Comparison of ENCODE assay signal across 22 cellular contexts in the genomic region with DNA sequence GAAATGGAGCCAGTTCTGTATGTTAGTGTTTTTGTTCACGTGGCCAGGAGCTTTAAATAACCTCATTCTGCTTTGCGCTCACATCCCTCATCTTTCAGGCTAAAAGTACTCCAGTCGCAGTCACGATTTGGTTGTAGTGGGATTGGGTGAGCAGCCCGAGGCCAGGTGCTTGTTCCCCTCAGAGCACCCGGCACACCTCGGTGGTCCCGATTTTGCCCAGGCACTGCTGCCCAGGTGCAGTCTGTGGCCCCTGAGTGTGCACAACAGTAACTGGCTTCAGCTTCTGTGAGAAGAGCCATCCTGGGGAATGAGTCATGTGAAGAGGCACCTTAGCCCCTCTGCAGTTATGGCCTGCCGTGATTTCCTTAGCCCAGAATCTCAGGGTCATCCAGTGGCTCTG. TPM values are rescaled to one million over a fixed set of nuclear protein-coding genes. Genes with fewer than 3 reads are reported as not detected.
DNase-seq lines count a peak whose midpoint lies in the region; ATAC-seq, FAIRE-seq and TF ChIP-seq lines count a peak whose summit lies in the region.
"Had no signal": no experiment of that assay in that cellular context is flagged by ENCODE, and none has a peak within 500 bp of the region (broad histone marks: within the 10 kb centered on the region; RNA-seq: fewer than 3 reads in every experiment).

No MANE protein-coding gene starts in this region.

- TF ChIP-seq CTCF in bronchial epithelial cell (IDR thresholded peaks at IDR 0.05; ENCODE audit: insufficient read depth, low read length, severe bottlenecking) (no peak), lower lobe of right lung (IDR thresholded peaks at IDR 0.05) (no peak)

- no peak for ATAC-seq in lower lobe of right lung
- ATAC-seq in HG02884 (IDR thresholded peaks at IDR 0.05; ENCODE audit: unreplicated experiment): no peak
- no peak for ATAC-seq in HG02798 (IDR thresholded peaks at IDR 0.05; ENCODE audit: poor library complexity, unreplicated experiment)
- ATAC-seq: stimulated activated naive CD8-positive, alpha-beta T cell treated with anti-CD3 and anti-CD28 coated beads, Interleukin-15, amount 100 ng/mL, for 72 hours had no signal

- H3K9me3 ChIP-seq in lower lobe of right lung: no peaks in the 10 kb centered on the region
- H3K9me3 ChIP-seq: BLaER1 treated with 17β-estradiol and CSF1 and Interleukin-3, amounts not matched to agents 10 nM and 100 nM had no signal

- H3K27me3 ChIP-seq in bronchial epithelial cell (ENCODE audit: control insufficient read depth, insufficient read depth, low read length): no peaks in the 10 kb centered on the region
- H3K27me3 ChIP-seq in lower lobe of right lung (ENCODE audit: low read depth): no peaks in the 10 kb centered on the region
- no peaks in the 10 kb centered on the region for H3K27me3 ChIP-seq in rectal smooth muscle tissue (ENCODE audit: control insufficient read depth, insufficient read depth, low read length)
- H3K27me3 ChIP-seq: BLaER1 treated with 17β-estradiol and CSF1 and Interleukin-3, amounts not matched to agents 10 nM and 100 nM had no signal

- H3K4me3 Mint-ChIP-seq in activated naive CD4-positive, alpha-beta T cell treated with anti-CD3 and anti-CD28 coated beads for 36 hours: no peak overlapping the region
- H3K4me3 Mint-ChIP-seq: activated B cell treated with CpG ODN at 0.5 μM for 24 hours; activated CD4-positive, alpha-beta memory T cell treated with anti-CD3 and anti-CD28 coated beads, Interleukin-2, amount 10 ng/mL, durations not matched to agents 7 days and 5 days; stimulated activated naive CD8-positive, alpha-beta T cell treated with anti-CD3 and anti-CD28 coated beads, Interleukin-15, amount 100 ng/mL, for 72 hours; T-helper 2 cell treated with Interferon-gamma antibody and Interleukin-4, amounts not matched to agents 5 μg/mL and 100 μg/mL, for 36 hours had no signal

- H3K27ac ChIP-seq in lower lobe of right lung (peak overlapping the region; percentile 72), rectal smooth muscle tissue (ENCODE audit: low read depth, low read length) (peak overlapping the region; percentile 1)
- H3K27ac ChIP-seq: BLaER1 treated with 17β-estradiol and CSF1 and Interleukin-3, amounts not matched to agents 10 nM and 100 nM; SK-N-MC had no signal

- CTCF ChIA-PET in activated naive CD4-positive, alpha-beta T cell treated with anti-CD3 and anti-CD28 coated beads for 36 hours (lab: Charles Lee): no interaction called here

- FAIRE-seq in bronchial epithelial cell (lab: Jason Lieb, UNC): peak; percentile 93
- FAIRE-seq: GM19239, H54 had no signal

- H3K4me1 ChIP-seq in lower lobe of right lung (peaks cover 63% of the 10 kb centered on the region), rectal smooth muscle tissue (ENCODE audit: control insufficient read depth, insufficient read depth, low read length) (peaks cover 9% of the 10 kb centered on the region)

- intact Hi-C loops in lower lobe of right lung (cut with DNase I): no loop called here
- intact Hi-C loops in activated naive CD4-positive, alpha-beta T cell treated with anti-CD3 and anti-CD28 coated beads for 36 hours (cut with micrococcal nuclease): no loop called here

- no peak overlapping the region for H3K9ac ChIP-seq in rectal smooth muscle tissue (ENCODE audit: low read length)
- H3K9ac ChIP-seq: BLaER1 treated with 17β-estradiol and CSF1 and Interleukin-3, amounts not matched to agents 10 nM and 100 nM had no signal

- DNase-seq in Daoy (ENCODE audit: low read depth): peak; percentile 45
- peak; percentile 30 for DNase-seq in bronchial epithelial cell (ENCODE audit: low read depth)
- DNase-seq in lower lobe of right lung: peak; percentile 24
- no peak for DNase-seq in activated naive CD4-positive, alpha-beta T cell treated with anti-CD3 and anti-CD28 coated beads for 36 hours
- no peak for DNase-seq in NCI-H526 (lab: John Stamatoyannopoulos, UW)
- DNase-seq: activated B cell treated with CpG ODN at 0.5 μM for 24 hours; activated CD4-positive, alpha-beta memory T cell treated with anti-CD3 and anti-CD28 coated beads, Interleukin-2, amount 10 ng/mL, durations not matched to agents 7 days and 5 days; activated naive CD4-positive, alpha-beta T cell treated with Interleukin-2 at 50 U/mL for 16 hours; left cardiac atrium; MM.1S; NCI-H226; PC-9; stimulated activated CD4-positive, alpha-beta T cell treated with anti-CD3 and anti-CD28 coated beads, Interleukin-4, amount 100 ng/mL, for 1 hour; stimulated activated naive CD8-positive, alpha-beta T cell treated with anti-CD3 and anti-CD28 coated beads, Interleukin-15, amount 100 ng/mL, for 72 hours had no signal

- no peaks in the 10 kb centered on the region for H3K4me1 Mint-ChIP-seq in activated naive CD4-positive, alpha-beta T cell treated with anti-CD3 and anti-CD28 coated beads for 36 hours (ENCODE audit: low read depth)
- H3K4me1 Mint-ChIP-seq: activated B cell treated with CpG ODN at 0.5 μM for 24 hours; activated CD4-positive, alpha-beta memory T cell treated with anti-CD3 and anti-CD28 coated beads, Interleukin-2, amount 10 ng/mL, durations not matched to agents 7 days and 5 days; stimulated activated naive CD8-positive, alpha-beta T cell treated with anti-CD3 and anti-CD28 coated beads, Interleukin-15, amount 100 ng/mL, for 72 hours had no signal

- H3K9me3 Mint-ChIP-seq in activated naive CD4-positive, alpha-beta T cell treated with anti-CD3 and anti-CD28 coated beads for 36 hours: no peaks in the 10 kb centered on the region
- H3K9me3 Mint-ChIP-seq: activated B cell treated with CpG ODN at 0.5 μM for 24 hours; activated CD4-positive, alpha-beta memory T cell treated with anti-CD3 and anti-CD28 coated beads, Interleukin-2, amount 10 ng/mL, durations not matched to agents 7 days and 5 days; stimulated activated naive CD8-positive, alpha-beta T cell treated with anti-CD3 and anti-CD28 coated beads, Interleukin-15, amount 100 ng/mL, for 72 hours; T-helper 2 cell treated with Interferon-gamma antibody and Interleukin-4, amounts not matched to agents 5 μg/mL and 100 μg/mL, for 36 hours had no signal

- peaks cover 6% of the 10 kb centered on the region for H3K36me3 Mint-ChIP-seq in activated naive CD4-positive, alpha-beta T cell treated with anti-CD3 and anti-CD28 coated beads for 36 hours (ENCODE audit: low read depth)

- no peaks in the 10 kb centered on the region for H3K27me3 Mint-ChIP-seq in activated naive CD4-positive, alpha-beta T cell treated with anti-CD3 and anti-CD28 coated beads for 36 hours (ENCODE audit: low read depth)
- H3K27me3 Mint-ChIP-seq: activated B cell treated with CpG ODN at 0.5 μM for 24 hours; activated CD4-positive, alpha-beta memory T cell treated with anti-CD3 and anti-CD28 coated beads, Interleukin-2, amount 10 ng/mL, durations not matched to agents 7 days and 5 days; stimulated activated naive CD8-positive, alpha-beta T cell treated with anti-CD3 and anti-CD28 coated beads, Interleukin-15, amount 100 ng/mL, for 72 hours had no signal

- no peak overlapping the region for H3K27ac Mint-ChIP-seq in activated naive CD4-positive, alpha-beta T cell treated with anti-CD3 and anti-CD28 coated beads for 36 hours
- H3K27ac Mint-ChIP-seq: activated B cell treated with CpG ODN at 0.5 μM for 24 hours; activated CD4-positive, alpha-beta memory T cell treated with anti-CD3 and anti-CD28 coated beads, Interleukin-2, amount 10 ng/mL, durations not matched to agents 7 days and 5 days; T-helper 2 cell treated with Interferon-gamma antibody and Interleukin-4, amounts not matched to agents 5 μg/mL and 100 μg/mL, for 36 hours had no signal

- H3K36me3 ChIP-seq in bronchial epithelial cell (ENCODE audit: control insufficient read depth, insufficient read depth, low read length): peaks cover 6% of the 10 kb centered on the region
- H3K36me3 ChIP-seq in lower lobe of right lung: peaks cover 35% of the 10 kb centered on the region
- peaks cover 13% of the 10 kb centered on the region for H3K36me3 ChIP-seq in rectal smooth muscle tissue (ENCODE audit: control insufficient read depth, insufficient read depth, low read length)

- no peak overlapping the region for H3K4me3 ChIP-seq in bronchial epithelial cell (ENCODE audit: low read depth, low read length)
- H3K4me3 ChIP-seq in lower lobe of right lung: no peak overlapping the region
- no peak overlapping the region for H3K4me3 ChIP-seq in rectal smooth muscle tissue (ENCODE audit: low read length)
- H3K4me3 ChIP-seq: BLaER1 treated with 17β-estradiol and CSF1 and Interleukin-3, amounts not matched to agents 10 nM and 100 nM; PC-9; SK-N-MC had no signal

RNA-seq across cellular contexts. Expression of gene IMPA2, which starts 33.2 kb away (rescaled TPM):
- total RNA-seq in Daoy (2014; rRNA removed; shearing (Covaris generic)): 14.4 and 18.2 TPM in 2 replicates
- total RNA-seq in bronchial epithelial cell (66.1 and 91.1 TPM in 2 replicates), lower lobe of right lung (54.2 TPM)
- total RNA-seq in activated naive CD4-positive, alpha-beta T cell treated with anti-CD3 and anti-CD28 coated beads for 36 hours: 10 to 100 TPM; 23.6 to 28.9 TPM

Comparison
In these comparisons a context has a peak if more than half of its experiments do, and no peak if none do; other contexts are left out.
1. DNase-seq: peak in Daoy (single experiment), bronchial epithelial cell (single experiment) and lower lobe of right lung (single experiment); none in activated naive CD4-positive, alpha-beta T cell treated with anti-CD3 and anti-CD28 coated beads for 36 hours (single experiment) and NCI-H526 (0 of 2).